ENCODE assay signal across 10 cellular contexts in genomic region chr6:5506575-5506974, GRCh38.
DNase-seq lines count a peak whose midpoint lies in the region; ATAC-seq lines count a peak whose summit lies in the region.
"Had no signal": no experiment of that assay in that cellular context is flagged by ENCODE, and none has a peak within 500 bp of the region (broad histone marks: within the 10 kb centered on the region; RNA-seq: fewer than 3 reads in every experiment).

No MANE protein-coding gene starts in this region.

- H3K36me3 Mint-ChIP-seq in activated CD4-positive, alpha-beta T cell treated with anti-CD3 and anti-CD28 coated beads, Interleukin-2, amount 10 ng/mL, durations not matched to agents 24 days and 14 days (ENCODE audit: low read depth), result peaks cover 4% of the 10 kb centered on the region

- H3K4me3 Mint-ChIP-seq in activated CD4-positive, alpha-beta T cell treated with anti-CD3 and anti-CD28 coated beads, Interleukin-2, amount 10 ng/mL, durations not matched to agents 24 days and 14 days, result peak overlapping the region; percentile 25

- intact Hi-C loops in activated CD4-positive, alpha-beta T cell treated with anti-CD3 and anti-CD28 coated beads, Interleukin-2, amount 10 ng/mL, durations not matched to agents 24 days and 14 days (cut with micrococcal nuclease), result no loop called here

- no peak for DNase-seq in activated CD4-positive, alpha-beta T cell treated with anti-CD3 and anti-CD28 coated beads, Interleukin-2, amount 10 ng/mL, durations not matched to agents 24 days and 14 days
- DNase-seq in activated CD4-positive, alpha-beta T cell treated with anti-CD3 and anti-CD28 coated beads, Interleukin-2, amount 50 U/mL, for 1 hour, result no peak
- DNase-seq in retina, result peak; percentile 28
- no peak for DNase-seq in NCI-H748 (lab: John Stamatoyannopoulos, UW; ENCODE audit: unreplicated experiment)
- no peak for DNase-seq in AML-193 (lab: John Stamatoyannopoulos, UW)
- DNase-seq in cerebellar nuclear complex (lab: John Stamatoyannopoulos, UW), result no peak
- DNase-seq: 8988T, T1000 had no signal

- ATAC-seq in HG02623 (IDR thresholded peaks at IDR 0.05; ENCODE audit: unreplicated experiment) (peak; percentile 32), HG03571 (IDR thresholded peaks at IDR 0.05; ENCODE audit: unreplicated experiment) (peak; percentile 31)

- no peaks in the 10 kb centered on the region for H3K27me3 Mint-ChIP-seq in activated CD4-positive, alpha-beta T cell treated with anti-CD3 and anti-CD28 coated beads, Interleukin-2, amount 10 ng/mL, durations not matched to agents 24 days and 14 days

- peaks cover 12% of the 10 kb centered on the region for H3K4me1 Mint-ChIP-seq in activated CD4-positive, alpha-beta T cell treated with anti-CD3 and anti-CD28 coated beads, Interleukin-2, amount 10 ng/mL, durations not matched to agents 24 days and 14 days

- no peaks in the 10 kb centered on the region for H3K9me3 Mint-ChIP-seq in activated CD4-positive, alpha-beta T cell treated with anti-CD3 and anti-CD28 coated beads, Interleukin-2, amount 10 ng/mL, durations not matched to agents 24 days and 14 days

- H3K27ac Mint-ChIP-seq in activated CD4-positive, alpha-beta T cell treated with anti-CD3 and anti-CD28 coated beads, Interleukin-2, amount 10 ng/mL, durations not matched to agents 24 days and 14 days, result no peak overlapping the region
